Comparison of ENCODE assay signal across 8 cellular contexts in genomic region chr1:232226197-232226681, GRCh38.
DNase-seq lines count a peak whose midpoint lies in the region; ATAC-seq and TF ChIP-seq lines count a peak whose summit lies in the region.

No MANE protein-coding gene starts in this region.

- peaks cover 14 to 16% of the 10 kb centered on the region in 2 donors for H3K4me1 Mint-ChIP-seq in effector memory CD8-positive, alpha-beta T cell (ENCODE audit: low read depth in 2 of 2)

- no peak for TF ChIP-seq CTCF in right lobe of liver (IDR thresholded peaks at IDR 0.05)
- no peak for TF ChIP-seq CTCF in coronary artery (IDR thresholded peaks at IDR 0.05)
- no peak for TF ChIP-seq CTCF in BE2C (IDR thresholded peaks at IDR 0.05; ENCODE audit: low read depth, low read length)

- no peak for TF ChIP-seq POLR2A in right lobe of liver (IDR thresholded peaks at IDR 0.05)

- peak; percentile 82 for ATAC-seq in effector memory CD8-positive, alpha-beta T cell (replicated peaks)
- ATAC-seq in right lobe of liver = no peak

- H3K27ac ChIP-seq in right lobe of liver (no peak overlapping the region), coronary artery (no peak overlapping the region)

- intact Hi-C loops in right lobe of liver (cut with DNase I) = no loop called here

- H3K27ac Mint-ChIP-seq in effector memory CD8-positive, alpha-beta T cell = peak overlapping the region; percentile 8 to 75

- no peaks in the 10 kb centered on the region for H3K36me3 Mint-ChIP-seq in effector memory CD8-positive, alpha-beta T cell (ENCODE audit: insufficient read depth)

- peaks cover 0 to 5% of the 10 kb centered on the region in 2 donors for H3K27me3 Mint-ChIP-seq in effector memory CD8-positive, alpha-beta T cell

- H3K27me3 ChIP-seq in right lobe of liver (no peaks in the 10 kb centered on the region), BE2C (no peaks in the 10 kb centered on the region)

- H3K9me3 ChIP-seq in right lobe of liver (no peaks in the 10 kb centered on the region), BE2C (no peaks in the 10 kb centered on the region)

- no peak overlapping the region for H3K4me3 ChIP-seq in right lobe of liver
- H3K4me3 ChIP-seq in coronary artery = no peak overlapping the region
- H3K4me3 ChIP-seq in BE2C (ENCODE audit: low read depth, low read length) = no peak overlapping the region; the same call in 1 of the 2 replicates

- H3K36me3 ChIP-seq in right lobe of liver (no peaks in the 10 kb centered on the region), BE2C (no peaks in the 10 kb centered on the region)

- peak overlapping the region; percentile 3 to 59 for H3K4me3 Mint-ChIP-seq in effector memory CD8-positive, alpha-beta T cell

- 27% methylated on average over 4 of the region's 5 CpGs for WGBS in right lobe of liver (ENCODE audit: insufficient coverage, low coverage, low lambda C conversion rate, missing lambda C conversion rate)

- no peaks in the 10 kb centered on the region for H3K9me3 Mint-ChIP-seq in effector memory CD8-positive, alpha-beta T cell

- DNase-seq in activated CD8-positive, alpha-beta memory T cell treated with anti-CD3 and anti-CD28 coated beads, Interleukin-2, amount 50 U/mL, for 48 hours = peak; percentile 52
- DNase-seq in activated CD8-positive, alpha-beta memory T cell treated with anti-CD3 and anti-CD28 coated beads, Interleukin-2, amount 50 U/mL, for 4 hours = no peak
- DNase-seq in NCI-H345 treated with DMSO at 0.1 percent for 48 hours (lab: John Stamatoyannopoulos, UW; ENCODE audit: unreplicated experiment) (peak; percentile 72), smooth muscle cell of the brain vasculature (ENCODE audit: low read depth, low spot score) (peak; percentile 6), right lobe of liver (no peak), coronary artery (ENCODE audit: low spot score) (no peak), BE2C (no peak)
- peak in 1 of 3 experiments; percentile 33 for DNase-seq in effector memory CD8-positive, alpha-beta T cell

- H3K4me1 ChIP-seq in right lobe of liver (no peaks in the 10 kb centered on the region), BE2C (peaks cover 5% of the 10 kb centered on the region; the same call in 1 of the 2 replicates)

Comparison
In these comparisons a context has a peak if more than half of its experiments do, and no peak if none do; other contexts are left out.
1. DNase-seq: peak in activated CD8-positive, alpha-beta memory T cell treated with anti-CD3 and anti-CD28 coated beads, Interleukin-2, amount 50 U/mL, for 48 hours (single experiment), NCI-H345 treated with DMSO at 0.1 percent for 48 hours (single experiment) and smooth muscle cell of the brain vasculature (single experiment); none in activated CD8-positive, alpha-beta memory T cell treated with anti-CD3 and anti-CD28 coated beads, Interleukin-2, amount 50 U/mL, for 4 hours (single experiment), right lobe of liver (0 of 3), coronary artery (single experiment) and BE2C (single experiment).